ENCODE assay signal across 1 cellular context in genomic region chr6:134249759-134250602, GRCh38.
TF ChIP-seq lines count a peak whose summit lies in the region.

No MANE protein-coding gene starts in this region.

TF ChIP-seq in liver, 16 proteins besides CTCF, POLR2A, EP300 and RAD21 (continued from another document):
- no peak for TF ChIP-seq ZBTB33 (IDR thresholded peaks at IDR 0.05)
- no peak for TF ChIP-seq HNF4G (IDR thresholded peaks at IDR 0.05)
- peak; percentile 76 for TF ChIP-seq SP1 (IDR thresholded peaks at IDR 0.05)
- no peak for TF ChIP-seq GABPA (IDR thresholded peaks at IDR 0.05 in 1 of 2, conservative IDR thresholded peaks at IDR 0.05 in 1 of 2)
- TF ChIP-seq FOXA2 (IDR thresholded peaks at IDR 0.05) = peak; percentile 69
- TF ChIP-seq, protein P1, sequence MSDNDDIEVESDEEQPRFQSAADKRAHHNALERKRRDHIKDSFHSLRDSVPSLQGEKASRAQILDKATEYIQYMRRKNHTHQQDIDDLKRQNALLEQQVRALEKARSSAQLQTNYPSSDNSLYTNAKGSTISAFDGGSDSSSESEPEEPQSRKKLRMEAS (IDR thresholded peaks at IDR 0.05) = peak; percentile 58
- no peak for TF ChIP-seq TAF1 (conservative IDR thresholded peaks at IDR 0.05)
- TF ChIP-seq RXRA (IDR thresholded peaks at IDR 0.05) = peak; percentile 91 to 92
